ENCODE assay signal across 29 cellular contexts in the genomic region with DNA sequence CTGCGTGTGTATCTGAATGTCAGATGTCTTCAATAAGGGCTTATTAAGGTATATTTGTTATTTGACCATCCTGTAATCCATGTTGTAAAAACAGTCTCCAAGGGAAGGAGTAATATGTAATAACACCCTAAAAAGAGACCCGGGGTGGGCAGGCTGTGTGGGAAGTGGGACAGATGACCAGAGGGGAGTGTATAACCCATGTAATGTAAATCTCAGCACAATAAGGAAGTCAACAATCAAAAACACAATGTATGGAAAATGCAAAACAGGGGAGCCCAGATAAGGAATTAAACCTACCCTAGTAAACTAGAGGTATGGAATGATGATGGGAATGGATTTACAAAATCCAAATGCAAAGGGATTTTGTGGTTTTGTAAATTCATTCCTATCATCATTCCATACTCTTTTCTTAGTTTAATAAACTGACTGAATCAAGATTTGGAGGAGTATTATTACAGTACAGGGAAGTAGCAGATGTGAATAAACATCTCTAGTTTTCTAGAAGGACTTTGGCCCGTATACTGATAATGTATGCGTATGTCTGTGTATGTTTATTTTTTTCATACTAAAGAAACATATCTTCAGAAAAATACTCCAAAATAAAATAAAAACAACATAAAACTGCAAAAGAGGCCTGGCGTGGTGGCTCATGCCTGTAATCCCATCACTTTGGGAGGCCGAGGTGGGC. TPM values are rescaled to one million over a fixed set of nuclear protein-coding genes. Genes with fewer than 3 reads are reported as not detected.
"Had no signal": no experiment of that assay in that cellular context is flagged by ENCODE, and none has a peak within 500 bp of the region (broad histone marks: within the 10 kb centered on the region; RNA-seq: fewer than 3 reads in every experiment).

No MANE protein-coding gene starts in this region.

- H3K27me3 ChIP-seq: neutrophil, pancreas, right lobe of liver, sigmoid colon, spleen, suprapubic skin, testis, tibial artery, upper lobe of left lung, vagina had no signal

- FAIRE-seq: pancreas, urothelium cell line had no signal

- H3K36me3 ChIP-seq: neutrophil, pancreas, right lobe of liver, sigmoid colon, spleen, suprapubic skin, tibial artery, upper lobe of left lung, vagina had no signal

- H3K9me3 ChIP-seq: neutrophil, pancreas, psoas muscle, right lobe of liver, sigmoid colon, spleen, suprapubic skin, testis, tibial artery, upper lobe of left lung, vagina had no signal

- H3K4me3 ChIP-seq: pancreas, psoas muscle, right lobe of liver, sigmoid colon, smooth muscle cell, spleen, suprapubic skin, testis, tibial artery, upper lobe of left lung, vagina had no signal

- ATAC-seq: naive thymus-derived CD8-positive, alpha-beta T cell; natural killer cell treated with Interleukin-12 subunit alpha and Interleukin-12 subunit beta and Interleukin-15 and Interleukin-18, amount 100 ng/mL, for 72 hours; pancreas; psoas muscle; right cardiac atrium; right lobe of liver; stimulated activated memory B cell treated with anti-CD40 and anti-IgM and Interleukin-4, amounts not matched to agents 10 μg/mL and 1 μg/mL and 100 μg/mL, for 72 hours; stimulated activated naive CD8-positive, alpha-beta T cell treated with anti-CD3 and anti-CD28 coated beads, Interleukin-15, amount 100 ng/mL, for 72 hours; stimulated activated naive CD8-positive, alpha-beta T cell treated with anti-CD3 and anti-CD28 coated beads, Interleukin-15, Interleukin-2, amounts not matched to agents 100 U/mL and 50 U/mL, for 24 hours had no signal

- H3K4me1 ChIP-seq: pancreas, psoas muscle, sigmoid colon, spleen, suprapubic skin, testis, tibial artery, upper lobe of left lung, vagina had no signal

- DNase-seq: naive thymus-derived CD8-positive, alpha-beta T cell; nephron progenitor cell; nucleus accumbens; pancreas; psoas muscle; right cardiac atrium; right lobe of liver; sigmoid colon; spleen; stimulated activated CD4-positive, alpha-beta T cell treated with anti-CD3 and anti-CD28 coated beads, Interleukin-12 subunit alpha, Interleukin-12 subunit beta, amount 100 ng/mL, for 4 hours; stimulated activated CD4-positive, alpha-beta T cell treated with anti-CD3 and anti-CD28 coated beads, Interleukin-1b, Interleukin-23, amount 100 ng/mL, for 48 hours; stimulated activated CD4-positive, alpha-beta T cell treated with anti-CD3 and anti-CD28 coated beads, Interleukin-4, amount 100 ng/mL, for 1 hour; stimulated activated CD4-positive, alpha-beta T cell treated with anti-CD3 and anti-CD28 coated beads, Interleukin-4, amount 100 ng/mL, for 4 hours; stimulated activated CD8-positive, alpha-beta memory T cell treated with anti-CD3 and anti-CD28 coated beads, Interleukin-4, amount 100 ng/mL, for 48 hours; stimulated activated naive CD4-positive, alpha-beta T cell; stimulated activated naive CD8-positive, alpha-beta T cell treated with anti-CD3 and anti-CD28 coated beads, Interleukin-15, amount 100 ng/mL, for 72 hours; stimulated activated naive CD8-positive, alpha-beta T cell treated with anti-CD3 and anti-CD28 coated beads, Interleukin-15, Interleukin-2, amounts not matched to agents 100 U/mL and 50 U/mL, for 24 hours; substantia nigra; testis; tibial artery; trophoblast cell; upper lobe of left lung had no signal

- H3K27ac ChIP-seq: neutrophil, pancreas, psoas muscle, right lobe of liver, sigmoid colon, spleen, suprapubic skin, testis, tibial artery, upper lobe of left lung, vagina had no signal

- H3K4me2 ChIP-seq: smooth muscle cell had no signal

RNA-seq across cellular contexts. Expression of gene ENPEP, which starts 15.7 kb away (rescaled TPM):
- total RNA-seq: naive thymus-derived CD8-positive, alpha-beta T cell had no signal
- polyA plus RNA-seq: naive thymus-derived CD8-positive, alpha-beta T cell had no signal
